In genomic region chr6:167235005-167235404, GRCh38 we compare ENCODE assay signal across 18 cellular contexts. TPM values are rescaled to one million over a fixed set of nuclear protein-coding genes. Genes with fewer than 3 reads are reported as not detected.
DNase-seq lines count a peak whose midpoint lies in the region; ATAC-seq and TF ChIP-seq lines count a peak whose summit lies in the region.
"Had no signal": no experiment of that assay in that cellular context is flagged by ENCODE, and none has a peak within 500 bp of the region (broad histone marks: within the 10 kb centered on the region; RNA-seq: fewer than 3 reads in every experiment).

No MANE protein-coding gene starts in this region.

- no peak for ATAC-seq in WTC11

- H3K27me3 ChIP-seq in BE2C (no peaks in the 10 kb centered on the region; the same call in 1 of the 2 replicates), HUES48 (ENCODE audit: control insufficient read depth, insufficient read depth, low read length) (no peaks in the 10 kb centered on the region), mesendoderm (ENCODE audit: insufficient read depth, low read length, poor library complexity) (no peaks in the 10 kb centered on the region)

- H3K36me3 ChIP-seq in BE2C (no peaks in the 10 kb centered on the region), HUES48 (ENCODE audit: control insufficient read depth, insufficient read depth, low read length) (peaks cover 72% of the 10 kb centered on the region), mesendoderm (ENCODE audit: control insufficient read depth, insufficient read depth, low read length) (no peaks in the 10 kb centered on the region)

- WGBS in mesendoderm (ENCODE audit: extremely low coverage, insufficient coverage, low lambda C conversion rate), result no CpG with 5 or more reads among the region's 9 CpGs

- CTCF ChIA-PET in WTC11 (lab: Charles Lee), result no interaction called here

- H3K56ac ChIP-seq in mesendoderm (ENCODE audit: low read length), result peak overlapping the region; percentile 88

- peak overlapping the region; percentile 79 for H2AK5ac ChIP-seq in mesendoderm (ENCODE audit: low read length)

- no peaks in the 10 kb centered on the region; the same call in 1 of the 2 replicates for H3K9me3 Mint-ChIP-seq in WTC11
- H3K9me3 Mint-ChIP-seq: IgD-negative memory B cell had no signal

- peak overlapping the region; percentile 98 for H3K4ac ChIP-seq in mesendoderm (ENCODE audit: low read depth, low read length)

- peak overlapping the region; percentile 75 for H3K23ac ChIP-seq in mesendoderm (ENCODE audit: low read length)

- H3K27me3 Mint-ChIP-seq in WTC11 (ENCODE audit: low read depth), result no peaks in the 10 kb centered on the region

- TF ChIP-seq CTCF in BE2C (IDR thresholded peaks at IDR 0.05; ENCODE audit: low read depth, low read length) (no peak), WTC11 (IDR thresholded peaks at IDR 0.05) (no peak), GM13977 (IDR thresholded peaks at IDR 0.05; ENCODE audit: extremely low read depth, insufficient read depth, missing control alignments) (no peak)

- H3K79me2 ChIP-seq in mesendoderm (ENCODE audit: control insufficient read depth, insufficient read depth, low read length), result peaks cover 23% of the 10 kb centered on the region

- DNase-seq in BE2C (peak; percentile 29), WTC11 (ENCODE audit: low spot score) (no peak), mesendoderm (no peak), COLO829 (ENCODE audit: low spot score) (no peak), NCI-H1436 (lab: John Stamatoyannopoulos, UW) (no peak), SW 1271 (lab: John Stamatoyannopoulos, UW) (no peak), GM13977 (ENCODE audit: low spot score) (no peak)
- DNase-seq: Caco-2, DMS153, GOT3, HFFc6, NCI-H1930, NCI-H446 treated with DMSO at 0.1 percent for 48 hours, NCI-H748 treated with DMSO at 0.1 percent for 48 hours, PC-9 had no signal

- peak overlapping the region; percentile 97 for H2BK5ac ChIP-seq in mesendoderm (ENCODE audit: low read length)

- peak overlapping the region; percentile 26; the same call in 1 of the 2 replicates for H3K4me3 ChIP-seq in BE2C (ENCODE audit: low read depth, low read length)
- no peak overlapping the region for H3K4me3 ChIP-seq in HUES48 (ENCODE audit: low read depth, low read length)
- H3K4me3 ChIP-seq in mesendoderm (ENCODE audit: low read length), result no peak overlapping the region
- H3K4me3 ChIP-seq: PC-9 had no signal

- peak overlapping the region; percentile 48 for H3K4me3 Mint-ChIP-seq in WTC11
- H3K4me3 Mint-ChIP-seq: HFFc6 had no signal

- in situ Hi-C loops in GM13977 (cut with MboI; ENCODE audit: low pct_unique_long_range_greater_than_20kb, low sequenced_read_pairs, unreplicated experiment), result no loop called here

- H3K4me2 ChIP-seq in mesendoderm (ENCODE audit: low read length), result no peak overlapping the region
- H3K4me2 ChIP-seq: PC-9 had no signal

- H4K5ac ChIP-seq in mesendoderm (ENCODE audit: low read length), result no peak overlapping the region

- POLR2A ChIA-PET in WTC11 (lab: Charles Lee), result no interaction called here

- peak overlapping the region; percentile 88 for H3K18ac ChIP-seq in mesendoderm (ENCODE audit: low read length)

- peak overlapping the region; percentile 78 for H2BK120ac ChIP-seq in mesendoderm (ENCODE audit: low read depth, low read length)

- H3K9ac ChIP-seq in HUES48 (ENCODE audit: low read depth, low read length) (no peak overlapping the region), mesendoderm (ENCODE audit: low read length) (peak overlapping the region; percentile 41)

- H4K8ac ChIP-seq in mesendoderm (ENCODE audit: low read depth, low read length), result no peak overlapping the region

- peak overlapping the region; percentile 98 for H3K27ac Mint-ChIP-seq in WTC11
- H3K27ac Mint-ChIP-seq: HFFc6, IgD-negative memory B cell had no signal

- peaks cover 82% of the 10 kb centered on the region for H3K4me1 Mint-ChIP-seq in WTC11

- H3K27ac ChIP-seq in HUES48 (ENCODE audit: low read depth, low read length), result peak overlapping the region; percentile 33
- H3K27ac ChIP-seq in mesendoderm (ENCODE audit: low read depth, low read length), result peak overlapping the region; percentile 67
- H3K27ac ChIP-seq: PC-9 had no signal

- peaks cover 69% of the 10 kb centered on the region for H3K36me3 Mint-ChIP-seq in WTC11
- H3K36me3 Mint-ChIP-seq: IgD-negative memory B cell had no signal

- peaks cover 18% of the 10 kb centered on the region for H3K4me1 ChIP-seq in BE2C
- H3K4me1 ChIP-seq in HUES48 (ENCODE audit: control insufficient read depth, insufficient read depth, low read length), result peaks cover 69% of the 10 kb centered on the region
- peaks cover 11% of the 10 kb centered on the region for H3K4me1 ChIP-seq in mesendoderm (ENCODE audit: control insufficient read depth, low read depth, low read length)

- no peaks in the 10 kb centered on the region for H3K79me1 ChIP-seq in mesendoderm (ENCODE audit: low read length)

- no peaks in the 10 kb centered on the region for H3K9me3 ChIP-seq in BE2C
- no peaks in the 10 kb centered on the region for H3K9me3 ChIP-seq in HUES48 (ENCODE audit: control insufficient read depth, insufficient read depth, low read length)
- H3K9me3 ChIP-seq: Caco-2 had no signal

- no peak overlapping the region for H2BK15ac ChIP-seq in mesendoderm (replicated peaks; ENCODE audit: low read depth)

TF ChIP-seq in WTC11, 78 proteins besides CTCF, POLR2A, EP300 and RAD21:
- TF ChIP-seq E2F4 (CRISPR knock-in tag; IDR thresholded peaks at IDR 0.05; ENCODE audit: borderline replicate concordance, low read depth) (no peak), FOXP1 (CRISPR knock-in tag; IDR thresholded peaks at IDR 0.05; ENCODE audit: borderline replicate concordance) (0 out of 2 replicates have a peak, but pooled peaks have one; percentile 21), NR2C2 (CRISPR knock-in tag; IDR thresholded peaks at IDR 0.05) (no peak), ESRRA (CRISPR knock-in tag; IDR thresholded peaks at IDR 0.05; ENCODE audit: borderline replicate concordance) (0 out of 2 replicates have a peak, but pooled peaks have one; percentile 11)

RNA-seq across cellular contexts. Expression of gene UNC93A, which starts 56.1 kb away (rescaled TPM):
- polyA plus RNA-seq in BE2C (2012; ENCODE audit: insufficient read depth, insufficient read length, low read depth), result not detected
- total RNA-seq in WTC11 (2021), result 0.70 to 3.1 TPM (median 1.8 TPM) in 3 replicates
- 0.28 TPM for polyA plus RNA-seq in mesendoderm (2013, experiment 1 of 2)
- 0.24 TPM for polyA plus RNA-seq in mesendoderm (2013, experiment 2 of 2)
- total RNA-seq: HFFc6, LHCN-M2, PC-9 had no signal
- polyA plus RNA-seq: IgD-negative memory B cell had no signal
